ENCODE assay signal across 16 cellular contexts in the genomic region with DNA sequence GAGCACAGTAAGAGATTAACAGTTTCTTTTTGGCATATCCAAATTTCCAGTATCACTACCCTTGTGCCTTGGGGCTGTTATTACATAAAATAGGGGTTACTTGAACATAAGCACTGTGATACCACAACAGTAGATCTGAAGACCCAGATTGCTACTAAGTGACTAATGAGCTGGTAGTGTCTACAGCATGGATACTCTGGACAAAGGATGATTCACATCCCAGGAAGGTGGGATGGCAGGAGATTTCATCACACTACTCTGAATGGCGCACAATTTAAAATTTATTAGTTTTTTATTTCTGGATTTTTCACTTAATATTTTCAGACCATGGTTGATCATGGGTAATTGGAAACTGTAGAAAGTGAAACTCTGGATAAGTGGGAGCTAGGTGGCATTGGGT.
A peak's percentile ranks its signal among the peaks of the same experiment; 100 is the strongest.
DNase-seq lines count a peak whose midpoint lies in the region; ATAC-seq, FAIRE-seq and TF ChIP-seq lines count a peak whose summit lies in the region.
"Had no signal": no experiment of that assay in that cellular context is flagged by ENCODE, and none has a peak within 500 bp of the region (broad histone marks: within the 10 kb centered on the region; RNA-seq: fewer than 3 reads in every experiment).

No MANE protein-coding gene starts in this region.

- CTCF ChIA-PET in activated CD4-positive, alpha-beta memory T cell treated with anti-CD3 and anti-CD28 coated beads, Interleukin-2, amount 10 ng/mL, durations not matched to agents 7 days and 5 days (lab: Charles Lee), result no interaction called here

- H3K36me3 Mint-ChIP-seq in activated CD4-positive, alpha-beta memory T cell treated with anti-CD3 and anti-CD28 coated beads, Interleukin-2, amount 10 ng/mL, durations not matched to agents 7 days and 5 days (ENCODE audit: low read depth), result no peaks in the 10 kb centered on the region
- H3K36me3 Mint-ChIP-seq: activated naive CD4-positive, alpha-beta T cell treated with anti-CD3 and anti-CD28 coated beads, Interleukin-2, amount 50 U/mL, for 72 hours had no signal

- peaks cover 3% of the 10 kb centered on the region for H3K4me1 Mint-ChIP-seq in activated CD4-positive, alpha-beta memory T cell treated with anti-CD3 and anti-CD28 coated beads, Interleukin-2, amount 10 ng/mL, durations not matched to agents 7 days and 5 days
- H3K4me1 Mint-ChIP-seq: B cell had no signal

- H3K4me3 Mint-ChIP-seq in activated CD4-positive, alpha-beta memory T cell treated with anti-CD3 and anti-CD28 coated beads, Interleukin-2, amount 10 ng/mL, durations not matched to agents 7 days and 5 days, result no peak overlapping the region
- H3K4me3 Mint-ChIP-seq: B cell had no signal

- no peak overlapping the region for H3K27ac Mint-ChIP-seq in activated CD4-positive, alpha-beta memory T cell treated with anti-CD3 and anti-CD28 coated beads, Interleukin-2, amount 10 ng/mL, durations not matched to agents 7 days and 5 days
- H3K27ac Mint-ChIP-seq: activated naive CD4-positive, alpha-beta T cell treated with anti-CD3 and anti-CD28 coated beads, Interleukin-2, amount 50 U/mL, for 72 hours; B cell had no signal

- no peak for ATAC-seq in HG02970 (IDR thresholded peaks at IDR 0.05; ENCODE audit: low FRiP score, unreplicated experiment)
- ATAC-seq: activated naive CD4-positive, alpha-beta T cell treated with anti-CD3 and anti-CD28 coated beads, Interleukin-2, amount 50 U/mL, for 72 hours had no signal

- FAIRE-seq in bronchial epithelial cell (lab: Jason Lieb, UNC), result no peak

- H3K36me3 ChIP-seq in bronchial epithelial cell (ENCODE audit: control insufficient read depth, insufficient read depth, low read length), result no peaks in the 10 kb centered on the region

- no peak for TF ChIP-seq CTCF in AG10803 (conservative IDR thresholded peaks at IDR 0.05; ENCODE audit: low read length)
- no peak for TF ChIP-seq CTCF in bronchial epithelial cell (IDR thresholded peaks at IDR 0.05; ENCODE audit: insufficient read depth, low read length, severe bottlenecking)

- H3K27me3 ChIP-seq in bronchial epithelial cell (ENCODE audit: control insufficient read depth, insufficient read depth, low read length), result no peaks in the 10 kb centered on the region

- H3K27me3 Mint-ChIP-seq in activated CD4-positive, alpha-beta memory T cell treated with anti-CD3 and anti-CD28 coated beads, Interleukin-2, amount 10 ng/mL, durations not matched to agents 7 days and 5 days, result no peaks in the 10 kb centered on the region
- H3K27me3 Mint-ChIP-seq: B cell had no signal

- no peaks in the 10 kb centered on the region for H3K9me3 Mint-ChIP-seq in activated CD4-positive, alpha-beta memory T cell treated with anti-CD3 and anti-CD28 coated beads, Interleukin-2, amount 10 ng/mL, durations not matched to agents 7 days and 5 days
- H3K9me3 Mint-ChIP-seq: activated naive CD4-positive, alpha-beta T cell treated with anti-CD3 and anti-CD28 coated beads, Interleukin-2, amount 50 U/mL, for 72 hours had no signal

- POLR2A ChIA-PET in activated CD4-positive, alpha-beta memory T cell treated with anti-CD3 and anti-CD28 coated beads, Interleukin-2, amount 10 ng/mL, durations not matched to agents 7 days and 5 days (lab: Charles Lee), result no interaction called here

- DNase-seq in AG10803 (ENCODE audit: low read depth) (peak; percentile 79), M059J (ENCODE audit: low read depth) (peak; percentile 91), bronchial epithelial cell (ENCODE audit: low read depth) (peak; percentile 89), kidney glomerular epithelial cell (lab: John Stamatoyannopoulos, UW) (peak; percentile 63), HUDEP-2 (lab: John Stamatoyannopoulos, UW; ENCODE audit: unreplicated experiment in 76 of 76) (no peak), NCI-H1436 treated with DMSO at 0.1 percent for 48 hours (lab: John Stamatoyannopoulos, UW) (no peak)
- no peak for DNase-seq in activated CD4-positive, alpha-beta memory T cell treated with anti-CD3 and anti-CD28 coated beads, Interleukin-2, amount 10 ng/mL, durations not matched to agents 7 days and 5 days
- DNase-seq: activated CD4-positive, CD25-positive, alpha-beta regulatory T cell; DMS 273 treated with DMSO at 0.1 percent for 48 hours; foreskin melanocyte; NCI-H1048; NCI-H2171 treated with DMSO at 0.1 percent for 48 hours; substantia nigra had no signal

- H3K4me3 ChIP-seq in AG10803 (ENCODE audit: low read length) (no peak overlapping the region), bronchial epithelial cell (ENCODE audit: low read depth, low read length) (no peak overlapping the region)

Comparison
In these comparisons a context has a peak if more than half of its experiments do, and no peak if none do; other contexts are left out.
1. DNase-seq: peak in AG10803 (single experiment), M059J (single experiment), bronchial epithelial cell (single experiment) and kidney glomerular epithelial cell (single experiment); none in activated CD4-positive, alpha-beta memory T cell treated with anti-CD3 and anti-CD28 coated beads, Interleukin-2, amount 10 ng/mL, durations not matched to agents 7 days and 5 days (single experiment), HUDEP-2 (0 of 76) and NCI-H1436 treated with DMSO at 0.1 percent for 48 hours (single experiment).